Comparison of ENCODE assay signal across 1 cellular context in genomic region chr1:9539165-9539828, GRCh38.
TF ChIP-seq lines count a peak whose summit lies in the region.

TSS of gene SLC25A33 (plus strand) at chr1:9539465. CDS start at chr1:9539692, 227 bp downstream.

TF ChIP-seq in K562, 482 proteins besides CTCF, POLR2A, EP300 and RAD21 (continued from another document and continues in another):
- peak in 1 of 2 experiments; percentile 4; a peak in 1 of 4 replicates for TF ChIP-seq ZNF318 (IDR thresholded peaks at IDR 0.05; ENCODE audit: borderline replicate concordance in 1 of 2, low read depth in 1 of 2)
- no peak for TF ChIP-seq PHTF2 (CRISPR knock-in tag; IDR thresholded peaks at IDR 0.05)
- TF ChIP-seq POLR2AphosphoS2 (IDR thresholded peaks at IDR 0.05; ENCODE audit: low read length) = no peak
- peak; percentile 81 for TF ChIP-seq JUN (IDR thresholded peaks at IDR 0.05; ENCODE audit: borderline replicate concordance, low read depth, low read length)
- TF ChIP-seq JUN (CRISPR knock-in tag; IDR thresholded peaks at IDR 0.05; ENCODE audit: borderline replicate concordance) = peak; percentile 68; the same call in 1 of the 2 replicates
- no peak for TF ChIP-seq ASH1L (IDR thresholded peaks at IDR 0.05; ENCODE audit: borderline replicate concordance, low read depth, partially characterized antibody)
- no peak for TF ChIP-seq ARID3A (IDR thresholded peaks at IDR 0.05; ENCODE audit: borderline replicate concordance, low read depth, low read length)
- TF ChIP-seq BRCA1 (IDR thresholded peaks at IDR 0.05) = no peak
- peak; percentile 73; the same call in 1 of the 2 replicates for TF ChIP-seq BRCA1 (CRISPR knock-in tag; IDR thresholded peaks at IDR 0.05)
- peak; percentile 93 to 96 for TF ChIP-seq MNT (conservative IDR thresholded peaks at IDR 0.05)
- no peak for TF ChIP-seq GATA2 (CRISPR knock-in tag; IDR thresholded peaks at IDR 0.05)
- TF ChIP-seq UBTF (IDR thresholded peaks at IDR 0.05; ENCODE audit: borderline replicate concordance in 1 of 2, low read depth in 2 of 2, low read length in 2 of 2) = 0 out of 4 replicates have a peak, but pooled peaks of 1 of the 2 experiments have one; percentile 27
- TF ChIP-seq SNRNP70 (optimal IDR thresholded peaks at IDR 0.05; ENCODE audit: low read depth, low read length) = no peak
- TF ChIP-seq, protein P1, sequence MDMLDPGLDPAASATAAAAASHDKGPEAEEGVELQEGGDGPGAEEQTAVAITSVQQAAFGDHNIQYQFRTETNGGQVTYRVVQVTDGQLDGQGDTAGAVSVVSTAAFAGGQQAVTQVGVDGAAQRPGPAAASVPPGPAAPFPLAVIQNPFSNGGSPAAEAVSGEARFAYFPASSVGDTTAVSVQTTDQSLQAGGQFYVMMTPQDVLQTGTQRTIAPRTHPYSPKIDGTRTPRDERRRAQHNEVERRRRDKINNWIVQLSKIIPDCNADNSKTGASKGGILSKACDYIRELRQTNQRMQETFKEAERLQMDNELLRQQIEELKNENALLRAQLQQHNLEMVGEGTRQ (CRISPR knock-in tag; IDR thresholded peaks at IDR 0.05) = peak; percentile 92
- peak; percentile 90 for TF ChIP-seq RBBP5 (IDR thresholded peaks at IDR 0.05; ENCODE audit: borderline replicate concordance, insufficient read depth, low read length, poor library complexity, severe bottlenecking)
- TF ChIP-seq XRCC4 (IDR thresholded peaks at IDR 0.05; ENCODE audit: extremely low read depth, insufficient read depth, insufficient read length) = no peak
- TF ChIP-seq EHMT2 (IDR thresholded peaks at IDR 0.05) = no peak
- TF ChIP-seq, protein P2, sequence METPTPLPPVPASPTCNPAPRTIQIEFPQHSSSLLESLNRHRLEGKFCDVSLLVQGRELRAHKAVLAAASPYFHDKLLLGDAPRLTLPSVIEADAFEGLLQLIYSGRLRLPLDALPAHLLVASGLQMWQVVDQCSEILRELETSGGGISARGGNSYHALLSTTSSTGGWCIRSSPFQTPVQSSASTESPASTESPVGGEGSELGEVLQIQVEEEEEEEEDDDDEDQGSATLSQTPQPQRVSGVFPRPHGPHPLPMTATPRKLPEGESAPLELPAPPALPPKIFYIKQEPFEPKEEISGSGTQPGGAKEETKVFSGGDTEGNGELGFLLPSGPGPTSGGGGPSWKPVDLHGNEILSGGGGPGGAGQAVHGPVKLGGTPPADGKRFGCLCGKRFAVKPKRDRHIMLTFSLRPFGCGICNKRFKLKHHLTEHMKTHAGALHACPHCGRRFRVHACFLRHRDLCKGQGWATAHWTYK (CRISPR knock-in tag; IDR thresholded peaks at IDR 0.05) = peak; percentile 69
- TF ChIP-seq, protein P3, sequence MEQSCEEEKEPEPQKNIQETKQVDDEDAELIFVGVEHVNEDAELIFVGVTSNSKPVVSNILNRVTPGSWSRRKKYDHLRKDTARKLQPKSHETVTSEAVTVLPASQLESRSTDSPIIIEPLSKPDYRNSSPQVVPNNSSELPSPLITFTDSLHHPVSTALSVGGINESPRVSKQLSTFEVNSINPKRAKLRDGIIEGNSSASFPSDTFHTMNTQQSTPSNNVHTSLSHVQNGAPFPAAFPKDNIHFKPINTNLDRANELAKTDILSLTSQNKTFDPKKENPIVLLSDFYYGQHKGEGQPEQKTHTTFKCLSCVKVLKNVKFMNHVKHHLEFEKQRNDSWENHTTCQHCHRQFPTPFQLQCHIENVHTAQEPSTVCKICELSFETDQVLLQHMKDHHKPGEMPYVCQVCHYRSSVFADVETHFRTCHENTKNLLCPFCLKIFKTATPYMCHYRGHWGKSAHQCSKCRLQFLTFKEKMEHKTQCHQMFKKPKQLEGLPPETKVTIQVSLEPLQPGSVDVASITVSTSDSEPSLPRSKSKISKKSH (CRISPR knock-in tag; IDR thresholded peaks at IDR 0.05) = no peak
- no peak for TF ChIP-seq WHSC1 (IDR thresholded peaks at IDR 0.05; ENCODE audit: low read length)
- no peak for TF ChIP-seq RBM39 (optimal IDR thresholded peaks at IDR 0.05; ENCODE audit: low read depth, low read length)
- no peak for TF ChIP-seq NCOA2 (IDR thresholded peaks at IDR 0.05; ENCODE audit: partially characterized antibody in 2 of 2)
- peak; percentile 55 for TF ChIP-seq MXD1 (CRISPR knock-in tag; IDR thresholded peaks at IDR 0.05; ENCODE audit: borderline replicate concordance, poor library complexity, severe bottlenecking)
- TF ChIP-seq ZNF609 (CRISPR knock-in tag; IDR thresholded peaks at IDR 0.05; ENCODE audit: borderline replicate concordance) = 0 out of 2 replicates have a peak, but pooled peaks have one; percentile 22
- TF ChIP-seq NBN (IDR thresholded peaks at IDR 0.05; ENCODE audit: low read depth) = peak; percentile 86; the same call in 1 of the 2 replicates
- no peak for TF ChIP-seq PCBP1 (IDR thresholded peaks at IDR 0.05; ENCODE audit: low read depth, low read length, poor library complexity, severe bottlenecking)
- TF ChIP-seq STAG1 (CRISPR knock-in tag; IDR thresholded peaks at IDR 0.05; ENCODE audit: borderline replicate concordance) = 0 out of 2 replicates have a peak, but pooled peaks have one; percentile 42
- peak; percentile 67 for TF ChIP-seq JUND (IDR thresholded peaks at IDR 0.05; ENCODE audit: borderline replicate concordance, low read depth, low read length)
- TF ChIP-seq JUND (tag; IDR thresholded peaks at IDR 0.05; ENCODE audit: borderline replicate concordance, low read depth, low read length) = no peak; the same call in 2 of the 3 replicates
- TF ChIP-seq ZNF146 (CRISPR knock-in tag; IDR thresholded peaks at IDR 0.05; ENCODE audit: unreplicated experiment) = no peak
